8 cellular contexts compared by ENCODE assay signal in genomic region chr10:62437696-62438095, GRCh38.
DNase-seq lines count a peak whose midpoint lies in the region; ATAC-seq and TF ChIP-seq lines count a peak whose summit lies in the region.

No MANE protein-coding gene starts in this region.

- peak; percentile 78 for DNase-seq in ACHN
- peak; percentile 30 for DNase-seq in GM10248 (ENCODE audit: extremely low spot score)
- peak; percentile 84 for DNase-seq in OCI-M1 (lab: John Stamatoyannopoulos, UW)
- DNase-seq in dermis blood vessel endothelial cell, result peak; percentile 79
- peak; percentile 18 to 75 for DNase-seq in memory B cell (ENCODE audit: low spot score in 2 of 2)
- no peak for DNase-seq in cerebellar nuclear complex (lab: John Stamatoyannopoulos, UW)

- H3K27me3 Mint-ChIP-seq in memory B cell, result no peaks in the 10 kb centered on the region

- H3K9me3 Mint-ChIP-seq in memory B cell, result no peaks in the 10 kb centered on the region

- no peaks in the 10 kb centered on the region for H3K36me3 Mint-ChIP-seq in memory B cell

- no peak overlapping the region for H3K4me3 Mint-ChIP-seq in memory B cell

- TF ChIP-seq CTCF in GM10248 (IDR thresholded peaks at IDR 0.05; ENCODE audit: control extremely low read depth, extremely low read depth, low read depth, missing control alignments), result peak; percentile 68

- in situ Hi-C loops in ACHN (cut with HindIII; ENCODE audit: low pct_ligation_motif_present, low pct_unique_long_range_greater_than_20kb, low sequenced_read_pairs), result no loop called here

- CTCF ChIA-PET in GM10248 (lab: Yijun Ruan, JAX), result interaction anchor here (0.9 to 5.1 kb wide), 51 partner anchors 8 to 724 kb away, joined by 3 to 53 read pairs (median 4); no protein-coding TSS in a partner anchor

- H3K27ac Mint-ChIP-seq in memory B cell, result no peak overlapping the region

- POLR2A ChIA-PET in GM10248 (lab: Yijun Ruan, JAX), result interaction anchor here (0.7 kb wide), 1 partner anchor 698 kb away, joined by 3 read pairs; no protein-coding TSS in a partner anchor

- peaks cover 2% of the 10 kb centered on the region for H3K4me1 Mint-ChIP-seq in memory B cell

- ATAC-seq in HG03439 (IDR thresholded peaks at IDR 0.05; ENCODE audit: unreplicated experiment), result peak; percentile 47
- ATAC-seq in memory B cell (ENCODE audit: low read depth), result peak; percentile 69
- no peak for ATAC-seq in HG03095 (IDR thresholded peaks at IDR 0.05; ENCODE audit: unreplicated experiment)

Comparison
In these comparisons a context has a peak if more than half of its experiments do, and no peak if none do; other contexts are left out.
1. DNase-seq: peak in ACHN (single experiment), GM10248 (single experiment), OCI-M1 (single experiment), dermis blood vessel endothelial cell (single experiment) and memory B cell (2 of 2); none in cerebellar nuclear complex (0 of 2).